Comparison of ENCODE assay signal across 28 cellular contexts in the genomic region with DNA sequence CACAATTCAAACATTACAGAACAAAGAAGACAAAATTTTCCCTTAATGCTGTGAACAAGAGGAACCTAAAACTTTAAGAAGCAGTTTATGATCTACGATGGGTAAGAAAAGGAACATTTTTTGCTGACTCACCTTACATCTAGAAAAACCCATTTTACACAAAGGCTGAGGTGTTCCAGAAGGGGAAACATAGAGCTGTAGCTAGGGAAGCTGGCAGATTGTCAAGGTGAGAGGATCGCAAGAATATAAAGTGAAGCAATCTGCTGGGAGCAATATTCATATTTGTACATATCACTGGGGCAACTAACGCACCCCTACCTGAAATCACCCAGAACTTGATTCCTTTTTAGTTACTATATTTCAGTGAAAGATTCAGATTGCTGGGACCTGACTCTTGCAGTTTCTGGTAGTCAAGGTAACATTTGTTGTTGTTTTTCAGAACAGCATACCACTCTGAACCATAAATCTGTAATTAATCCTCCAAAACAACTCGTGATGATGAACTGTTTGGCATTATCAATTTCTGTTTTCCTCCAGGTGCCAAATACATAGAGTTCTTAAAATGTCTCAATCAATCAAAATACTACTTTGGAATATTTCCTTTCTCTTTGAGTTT.
DNase-seq lines count a peak whose midpoint lies in the region; ATAC-seq and TF ChIP-seq lines count a peak whose summit lies in the region.
"Had no signal": no experiment of that assay in that cellular context is flagged by ENCODE, and none has a peak within 500 bp of the region (broad histone marks: within the 10 kb centered on the region; RNA-seq: fewer than 3 reads in every experiment).

No MANE protein-coding gene starts in this region.

- no peaks in the 10 kb centered on the region for H3K9me3 ChIP-seq in suprapubic skin
- H3K9me3 ChIP-seq: esophagus squamous epithelium had no signal

- no peaks in the 10 kb centered on the region for H3K27me3 ChIP-seq in brain microvascular endothelial cell (replicated peaks)
- no peaks in the 10 kb centered on the region for H3K27me3 ChIP-seq in suprapubic skin
- H3K27me3 ChIP-seq: esophagus squamous epithelium had no signal

- TF ChIP-seq POLR2A in suprapubic skin (IDR thresholded peaks at IDR 0.05) = no peak

- no peaks in the 10 kb centered on the region for H3K27me3 Mint-ChIP-seq in stimulated activated naive B cell treated with anti-CD40 and anti-IgM and Interleukin-4, amounts not matched to agents 10 μg/mL and 1 μg/mL and 100 μg/mL, for 72 hours
- H3K27me3 Mint-ChIP-seq in activated CD4-positive, alpha-beta T cell treated with anti-CD3 and anti-CD28 coated beads, Interleukin-2, amount 10 ng/mL, durations not matched to agents 7 days and 5 days = no peaks in the 10 kb centered on the region
- H3K27me3 Mint-ChIP-seq: activated CD4-positive, alpha-beta T cell treated with anti-CD3 and anti-CD28 coated beads, Interleukin-2, amount 10 ng/mL, durations not matched to agents 24 days and 14 days; activated CD8-positive, alpha-beta memory T cell treated with anti-CD3 and anti-CD28 coated beads, Interleukin-2, amount 10 ng/mL, durations not matched to agents 7 days and 5 days; activated naive CD4-positive, alpha-beta T cell treated with anti-CD3 and anti-CD28 coated beads, Interleukin-2, amount 50 U/mL, for 24 hours; CD8-positive, alpha-beta memory T cell had no signal

- H3K27ac Mint-ChIP-seq in stimulated activated naive B cell treated with anti-CD40 and anti-IgM and Interleukin-4, amounts not matched to agents 10 μg/mL and 1 μg/mL and 100 μg/mL, for 72 hours = no peak overlapping the region
- no peak overlapping the region for H3K27ac Mint-ChIP-seq in activated CD4-positive, alpha-beta T cell treated with anti-CD3 and anti-CD28 coated beads, Interleukin-2, amount 10 ng/mL, durations not matched to agents 7 days and 5 days
- H3K27ac Mint-ChIP-seq: activated CD4-positive, alpha-beta T cell treated with anti-CD3 and anti-CD28 coated beads, Interleukin-2, amount 10 ng/mL, durations not matched to agents 24 days and 14 days; activated CD8-positive, alpha-beta memory T cell treated with anti-CD3 and anti-CD28 coated beads, Interleukin-2, amount 10 ng/mL, durations not matched to agents 7 days and 5 days; activated naive CD4-positive, alpha-beta T cell treated with anti-CD3 and anti-CD28 coated beads, Interleukin-2, amount 50 U/mL, for 24 hours; activated T-helper 1 cell treated with anti-CD3 and anti-CD28 coated beads, Interleukin-12 subunit alpha, Interleukin-12 subunit beta, Interleukin-2, Interleukin-4 antibody, amounts not matched to agents 30 ng/mL and 10 ng/mL and 1 ng/mL, durations not matched to agents 14 hours and 24 hours and 36 hours; CD8-positive, alpha-beta memory T cell; nephron; stimulated activated effector memory CD8-positive, alpha-beta T cell treated with anti-CD3 and anti-CD28 coated beads, Interleukin-12 subunit alpha, Interleukin-12 subunit beta, amount 100 ng/mL, for 72 hours had no signal

- POLR2A ChIA-PET in activated CD4-positive, alpha-beta T cell treated with anti-CD3 and anti-CD28 coated beads, Interleukin-2, amount 10 ng/mL, durations not matched to agents 7 days and 5 days (lab: Charles Lee) = no interaction called here

- WGBS in suprapubic skin = 49% methylated on average over 4 of the region's 4 CpGs

- CTCF ChIA-PET in activated CD4-positive, alpha-beta T cell treated with anti-CD3 and anti-CD28 coated beads, Interleukin-2, amount 10 ng/mL, durations not matched to agents 7 days and 5 days (lab: Charles Lee) = no interaction called here

- peaks cover 0 to 7% of the 10 kb centered on the region in 2 donors for H3K9me3 Mint-ChIP-seq in stimulated activated naive B cell treated with anti-CD40 and anti-IgM and Interleukin-4, amounts not matched to agents 10 μg/mL and 1 μg/mL and 100 μg/mL, for 72 hours
- peaks cover 4% of the 10 kb centered on the region for H3K9me3 Mint-ChIP-seq in activated CD4-positive, alpha-beta T cell treated with anti-CD3 and anti-CD28 coated beads, Interleukin-2, amount 10 ng/mL, durations not matched to agents 7 days and 5 days
- H3K9me3 Mint-ChIP-seq: activated naive CD4-positive, alpha-beta T cell treated with anti-CD3 and anti-CD28 coated beads, Interleukin-2, amount 50 U/mL, for 24 hours had no signal

- H3K4me1 ChIP-seq in suprapubic skin = peaks cover 2% of the 10 kb centered on the region

- DNase-seq in M059J (ENCODE audit: low read depth) = peak; percentile 11
- DNase-seq in brain microvascular endothelial cell = no peak
- DNase-seq in left lobe of liver (ENCODE audit: low spot score) = no peak
- no peak for DNase-seq in suprapubic skin (ENCODE audit: low spot score in 2 of 2)
- no peak for DNase-seq in cerebellum (ENCODE audit: low spot score)
- DNase-seq in stimulated activated naive B cell treated with anti-CD40 and anti-IgM and Interleukin-4, amounts not matched to agents 10 μg/mL and 1 μg/mL and 100 μg/mL, for 72 hours = no peak
- no peak for DNase-seq in activated CD4-positive, alpha-beta T cell treated with anti-CD3 and anti-CD28 coated beads, Interleukin-2, amount 10 ng/mL, durations not matched to agents 7 days and 5 days
- DNase-seq: activated CD4-positive, alpha-beta T cell treated with anti-CD3 and anti-CD28 coated beads, Interleukin-2, amount 10 ng/mL, durations not matched to agents 24 days and 14 days; activated CD8-positive, alpha-beta memory T cell treated with anti-CD3 and anti-CD28 coated beads, Interleukin-2, amount 10 ng/mL, durations not matched to agents 7 days and 5 days; anterior cingulate cortex; CD8-positive, alpha-beta memory T cell; DMS79; effector CD8-positive, alpha-beta T cell; esophagus squamous epithelium; Kasumi-1; left cardiac atrium; midbrain; NCI-H1105 treated with DMSO at 0.1 percent for 48 hours; NCI-H524; NK-92 treated with Interleukin-12 subunit alpha and Interleukin-12 subunit beta, amount 100 ng/mL, for 24 hours; RPMI8226; stimulated activated CD4-positive, alpha-beta T cell treated with anti-CD3 and anti-CD28 coated beads, Interleukin-2, amount 100 ng/mL, for 24 hours had no signal

- peak overlapping the region; percentile 60 for H3K27ac ChIP-seq in brain microvascular endothelial cell
- H3K27ac ChIP-seq in suprapubic skin = peak overlapping the region; percentile 31
- H3K27ac ChIP-seq: esophagus squamous epithelium, SK-N-MC had no signal

- H3K36me3 ChIP-seq in brain microvascular endothelial cell (replicated peaks) (no peaks in the 10 kb centered on the region), suprapubic skin (no peaks in the 10 kb centered on the region)
- H3K36me3 ChIP-seq: esophagus squamous epithelium had no signal

- in situ Hi-C loops in brain microvascular endothelial cell (cut with HindIII; ENCODE audit: low pct_ligation_motif_present, low sequenced_read_pairs) = no loop called here

- H3K4me3 ChIP-seq in brain microvascular endothelial cell (ENCODE audit: low read depth, low read length) (no peak overlapping the region), suprapubic skin (no peak overlapping the region)
- H3K4me3 ChIP-seq: esophagus squamous epithelium, GM12878, SK-N-MC had no signal

- TF ChIP-seq CTCF in brain microvascular endothelial cell (IDR thresholded peaks at IDR 0.05; ENCODE audit: low read depth, low read length, missing control alignments) (no peak), suprapubic skin (IDR thresholded peaks at IDR 0.05) (no peak)

- no peak for TF ChIP-seq EP300 in suprapubic skin (IDR thresholded peaks at IDR 0.05)

- no peak overlapping the region for H3K4me3 Mint-ChIP-seq in stimulated activated naive B cell treated with anti-CD40 and anti-IgM and Interleukin-4, amounts not matched to agents 10 μg/mL and 1 μg/mL and 100 μg/mL, for 72 hours
- H3K4me3 Mint-ChIP-seq in activated CD4-positive, alpha-beta T cell treated with anti-CD3 and anti-CD28 coated beads, Interleukin-2, amount 10 ng/mL, durations not matched to agents 7 days and 5 days = no peak overlapping the region
- H3K4me3 Mint-ChIP-seq: activated CD4-positive, alpha-beta T cell treated with anti-CD3 and anti-CD28 coated beads, Interleukin-2, amount 10 ng/mL, durations not matched to agents 24 days and 14 days; activated CD8-positive, alpha-beta memory T cell treated with anti-CD3 and anti-CD28 coated beads, Interleukin-2, amount 10 ng/mL, durations not matched to agents 7 days and 5 days; activated naive CD4-positive, alpha-beta T cell treated with anti-CD3 and anti-CD28 coated beads, Interleukin-2, amount 50 U/mL, for 24 hours; activated T-helper 1 cell treated with anti-CD3 and anti-CD28 coated beads, Interleukin-12 subunit alpha, Interleukin-12 subunit beta, Interleukin-2, Interleukin-4 antibody, amounts not matched to agents 30 ng/mL and 10 ng/mL and 1 ng/mL, durations not matched to agents 14 hours and 24 hours and 36 hours; CD8-positive, alpha-beta memory T cell; nephron; stimulated activated effector memory CD8-positive, alpha-beta T cell treated with anti-CD3 and anti-CD28 coated beads, Interleukin-12 subunit alpha, Interleukin-12 subunit beta, amount 100 ng/mL, for 72 hours had no signal

- H3K36me3 Mint-ChIP-seq in stimulated activated naive B cell treated with anti-CD40 and anti-IgM and Interleukin-4, amounts not matched to agents 10 μg/mL and 1 μg/mL and 100 μg/mL, for 72 hours = no peaks in the 10 kb centered on the region
- H3K36me3 Mint-ChIP-seq in activated CD4-positive, alpha-beta T cell treated with anti-CD3 and anti-CD28 coated beads, Interleukin-2, amount 10 ng/mL, durations not matched to agents 7 days and 5 days (ENCODE audit: low read depth) = no peaks in the 10 kb centered on the region
- H3K36me3 Mint-ChIP-seq: activated CD8-positive, alpha-beta memory T cell treated with anti-CD3 and anti-CD28 coated beads, Interleukin-2, amount 10 ng/mL, durations not matched to agents 7 days and 5 days; activated naive CD4-positive, alpha-beta T cell treated with anti-CD3 and anti-CD28 coated beads, Interleukin-2, amount 50 U/mL, for 24 hours; CD8-positive, alpha-beta memory T cell; stimulated activated effector memory CD8-positive, alpha-beta T cell treated with anti-CD3 and anti-CD28 coated beads, Interleukin-12 subunit alpha, Interleukin-12 subunit beta, amount 100 ng/mL, for 72 hours had no signal

- no peaks in the 10 kb centered on the region for H3K4me1 Mint-ChIP-seq in stimulated activated naive B cell treated with anti-CD40 and anti-IgM and Interleukin-4, amounts not matched to agents 10 μg/mL and 1 μg/mL and 100 μg/mL, for 72 hours
- H3K4me1 Mint-ChIP-seq in activated CD4-positive, alpha-beta T cell treated with anti-CD3 and anti-CD28 coated beads, Interleukin-2, amount 10 ng/mL, durations not matched to agents 7 days and 5 days = no peaks in the 10 kb centered on the region
- H3K4me1 Mint-ChIP-seq: activated CD4-positive, alpha-beta T cell treated with anti-CD3 and anti-CD28 coated beads, Interleukin-2, amount 10 ng/mL, durations not matched to agents 24 days and 14 days; activated CD8-positive, alpha-beta memory T cell treated with anti-CD3 and anti-CD28 coated beads, Interleukin-2, amount 10 ng/mL, durations not matched to agents 7 days and 5 days; activated naive CD4-positive, alpha-beta T cell treated with anti-CD3 and anti-CD28 coated beads, Interleukin-2, amount 50 U/mL, for 24 hours; CD8-positive, alpha-beta memory T cell; nephron; stimulated activated effector memory CD8-positive, alpha-beta T cell treated with anti-CD3 and anti-CD28 coated beads, Interleukin-12 subunit alpha, Interleukin-12 subunit beta, amount 100 ng/mL, for 72 hours had no signal

- ATAC-seq in left lobe of liver = peak; percentile 28
- ATAC-seq in stimulated activated naive B cell treated with anti-CD40 and anti-IgM and Interleukin-4, amounts not matched to agents 10 μg/mL and 1 μg/mL and 100 μg/mL, for 72 hours (replicated peaks) = no peak
- ATAC-seq: activated CD8-positive, alpha-beta memory T cell treated with anti-CD3 and anti-CD28 coated beads, Interleukin-2, amount 10 ng/mL, durations not matched to agents 7 days and 5 days; GM12878; stimulated activated effector memory CD8-positive, alpha-beta T cell treated with anti-CD3 and anti-CD28 coated beads, Interleukin-12 subunit alpha, Interleukin-12 subunit beta, amount 100 ng/mL, for 72 hours had no signal
